Comparison of ENCODE assay signal across 12 cellular contexts in the genomic region with DNA sequence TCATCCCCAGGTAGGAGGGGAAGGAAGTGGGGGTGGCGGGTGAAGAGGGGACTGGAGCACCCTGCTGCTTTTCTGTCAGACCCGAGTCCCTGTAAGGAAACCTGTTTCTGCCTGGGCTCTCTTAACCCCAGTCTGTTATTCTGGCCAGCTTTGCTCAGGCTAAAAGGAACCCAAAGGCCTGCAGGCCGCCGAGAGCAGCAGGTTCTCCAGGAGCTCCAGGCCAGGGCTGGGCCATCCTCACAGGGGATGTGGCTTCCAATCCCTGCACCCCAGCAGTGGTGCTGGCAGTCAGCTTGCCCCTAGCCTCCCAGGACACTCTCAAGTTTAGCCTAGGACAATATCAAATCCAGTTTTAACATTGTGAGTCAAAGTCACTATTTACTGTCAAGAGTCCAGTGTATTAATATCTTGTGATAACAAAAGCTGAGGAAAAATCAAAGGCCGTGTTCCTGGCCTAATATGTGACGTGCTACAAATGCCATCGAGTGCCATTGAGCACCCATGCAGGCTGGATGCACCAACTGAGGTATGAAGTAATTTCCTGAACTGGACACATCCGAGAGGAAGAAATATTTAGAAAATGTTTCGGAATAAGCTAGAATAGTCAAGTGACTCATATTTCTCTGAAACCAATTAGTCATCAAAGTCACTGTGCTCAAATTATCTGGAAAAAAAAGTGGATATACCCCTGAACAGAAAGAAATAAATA. TPM values are rescaled to one million over a fixed set of nuclear protein-coding genes. Genes with fewer than 3 reads are reported as not detected.
A peak's percentile ranks its signal among the peaks of the same experiment; 100 is the strongest.
DNase-seq lines count a peak whose midpoint lies in the region; ATAC-seq and TF ChIP-seq lines count a peak whose summit lies in the region.
"Had no signal": no experiment of that assay in that cellular context is flagged by ENCODE, and none has a peak within 500 bp of the region (broad histone marks: within the 10 kb centered on the region; RNA-seq: fewer than 3 reads in every experiment).

No MANE protein-coding gene starts in this region.

- H3K9ac ChIP-seq in GM23248 (peak overlapping the region; percentile 63), skeletal muscle satellite cell (ENCODE audit: low read depth, low read length) (peak overlapping the region; percentile 81)

- H2AFZ ChIP-seq in GM23248 = peak overlapping the region; percentile 56; the same call in 1 of the 2 replicates

- H3K4me1 Mint-ChIP-seq in WTC11 (peaks cover 43% of the 10 kb centered on the region), Caco-2 (ENCODE audit: low read depth, unreplicated experiment) (peaks cover 10% of the 10 kb centered on the region)

- peak; percentile 9; the same call in 1 of the 2 replicates for ATAC-seq in WTC11
- ATAC-seq: naive thymus-derived CD8-positive, alpha-beta T cell had no signal

- H3K27ac ChIP-seq in GM23248 = peak overlapping the region; percentile 89
- peak overlapping the region in 1 of 2 donors; percentile 36 for H3K27ac ChIP-seq in prostate gland

- no peaks in the 10 kb centered on the region for H3K79me2 ChIP-seq in GM23248 (ENCODE audit: insufficient read depth)

- H3K36me3 Mint-ChIP-seq in WTC11 = no peaks in the 10 kb centered on the region
- no peaks in the 10 kb centered on the region for H3K36me3 Mint-ChIP-seq in Caco-2 (ENCODE audit: insufficient read depth, unreplicated experiment)
- H3K36me3 Mint-ChIP-seq: brain had no signal

- POLR2A ChIA-PET in WTC11 (lab: Charles Lee) = no interaction called here
- POLR2A ChIA-PET in Caco-2 (lab: Charles Lee) = no interaction called here

- TF ChIP-seq POLR2A in prostate gland (IDR thresholded peaks at IDR 0.05) = no peak

- H3K36me3 ChIP-seq in GM23248 (ENCODE audit: low read depth) = no peaks in the 10 kb centered on the region
- H3K36me3 ChIP-seq in skeletal muscle satellite cell (ENCODE audit: insufficient read depth, low read length) = no peaks in the 10 kb centered on the region
- no peaks in the 10 kb centered on the region for H3K36me3 ChIP-seq in prostate gland
- no peaks in the 10 kb centered on the region for H3K36me3 ChIP-seq in Caco-2 (ENCODE audit: control insufficient read depth, insufficient read depth, low read length)

- H3K9me3 Mint-ChIP-seq in WTC11 (no peaks in the 10 kb centered on the region), Caco-2 (ENCODE audit: unreplicated experiment) (no peaks in the 10 kb centered on the region)
- H3K9me3 Mint-ChIP-seq: brain; naive thymus-derived CD8-positive, alpha-beta T cell had no signal

- CTCF ChIA-PET in WTC11 (lab: Charles Lee) (interaction anchor here (0.8 to 1.8 kb wide), 7 partner anchors 27 to 675 kb away, joined by 3 to 7 read pairs (median 4); no protein-coding TSS in a partner anchor), Caco-2 (lab: Charles Lee) (no interaction called here)

- H3K4me3 ChIP-seq in GM23248 (peak overlapping the region; percentile 37), skeletal muscle satellite cell (ENCODE audit: low read length) (peak overlapping the region; percentile 39), prostate gland (no peak overlapping the region), Caco-2 (ENCODE audit: low read depth, low read length) (no peak overlapping the region)

- whole genome bisulfite sequencing in GM23248 (ENCODE audit: low coverage in 1 of 2, low lambda C conversion rate in 2 of 2, missing lambda C conversion rate in 2 of 2), 2 experiments = 4 to 11% methylated on average over 9 of the region's 9 CpGs
- WGBS in prostate gland = 76% methylated on average over 9 of the region's 9 CpGs

- no peaks in the 10 kb centered on the region for H3K9me3 ChIP-seq in GM23248 (ENCODE audit: low read depth)
- H3K9me3 ChIP-seq in skeletal muscle satellite cell (replicated peaks; ENCODE audit: low read length) = no peaks in the 10 kb centered on the region
- H3K9me3 ChIP-seq in prostate gland = no peaks in the 10 kb centered on the region
- H3K9me3 ChIP-seq in Caco-2 = no peaks in the 10 kb centered on the region

- H3K4me1 ChIP-seq in GM23248 (ENCODE audit: insufficient read depth) (peaks cover 42% of the 10 kb centered on the region), skeletal muscle satellite cell (ENCODE audit: control insufficient read depth, insufficient read depth, low read length) (peaks cover 30% of the 10 kb centered on the region), prostate gland (replicated peaks) (no peaks in the 10 kb centered on the region), Caco-2 (no peaks in the 10 kb centered on the region)

- peaks cover 22% of the 10 kb centered on the region for H3F3A ChIP-seq in GM23248 (ENCODE audit: insufficient read depth)

- no peaks in the 10 kb centered on the region for H4K20me1 ChIP-seq in GM23248 (ENCODE audit: insufficient read depth)

- intact Hi-C loops in prostate gland (cut with DNase I) (no loop called here), Caco-2 (cut with micrococcal nuclease; ENCODE audit: unreplicated experiment) (no loop called here)

- H3K9me2 ChIP-seq in GM23248 (ENCODE audit: insufficient read depth) = no peaks in the 10 kb centered on the region

- TF ChIP-seq CTCF in WTC11 (IDR thresholded peaks at IDR 0.05) (no peak), prostate gland (IDR thresholded peaks at IDR 0.05) (no peak), Caco-2 (IDR thresholded peaks at IDR 0.05; ENCODE audit: insufficient read depth in 1 of 2, low read depth in 1 of 2, low read length in 1 of 2, severe bottlenecking in 1 of 2, unreplicated experiment in 1 of 2) (no peak)

- in situ Hi-C loops in GM23248 (cut with MboI) = no loop called here

- H3K27me3 Mint-ChIP-seq in WTC11 (ENCODE audit: low read depth) = no peaks in the 10 kb centered on the region
- no peaks in the 10 kb centered on the region for H3K27me3 Mint-ChIP-seq in Caco-2 (ENCODE audit: insufficient read depth, unreplicated experiment)

- H3K27ac Mint-ChIP-seq in WTC11 (no peak overlapping the region), Caco-2 (ENCODE audit: unreplicated experiment) (no peak overlapping the region)
- H3K27ac Mint-ChIP-seq: naive thymus-derived CD8-positive, alpha-beta T cell had no signal

- H3K4me3 Mint-ChIP-seq in WTC11 (no peak overlapping the region), Caco-2 (ENCODE audit: unreplicated experiment) (no peak overlapping the region)
- H3K4me3 Mint-ChIP-seq: brain; naive thymus-derived CD8-positive, alpha-beta T cell had no signal

- no peaks in the 10 kb centered on the region for H3K27me3 ChIP-seq in GM23248 (replicated peaks; ENCODE audit: insufficient read depth)
- no peaks in the 10 kb centered on the region for H3K27me3 ChIP-seq in skeletal muscle satellite cell (ENCODE audit: control insufficient read depth, insufficient read depth, low read length)
- no peaks in the 10 kb centered on the region for H3K27me3 ChIP-seq in prostate gland (replicated peaks; ENCODE audit: insufficient read depth)
- no peaks in the 10 kb centered on the region for H3K27me3 ChIP-seq in Caco-2 (replicated peaks; ENCODE audit: control insufficient read depth, insufficient read depth, low read length)

- BruUV-seq in Caco-2 (replicated peaks; lab: Mats Ljungman, UMichigan) = no TSS peak

- DNase-seq in GM23248 (peak; percentile 93), WTC11 (ENCODE audit: low spot score) (no peak), glomerular endothelial cell (ENCODE audit: extremely low read depth, low read depth, low spot score) (peak; percentile 78), prostate gland (ENCODE audit: low spot score) (no peak), NCI-H128 (lab: John Stamatoyannopoulos, UW; ENCODE audit: unreplicated experiment) (no peak), Caco-2 (no peak)
- DNase-seq in central memory CD4-positive, alpha-beta T cell = no peak
- DNase-seq: naive thymus-derived CD8-positive, alpha-beta T cell; NCI-H1436; stimulated activated naive CD4-positive, alpha-beta T cell treated with Interleukin-2 at 50 U/mL for 16 hours had no signal

- H3K4me2 ChIP-seq in GM23248 (ENCODE audit: unreplicated experiment) (peak overlapping the region; percentile 49), skeletal muscle satellite cell (ENCODE audit: low read length) (peak overlapping the region; percentile 75)

TF ChIP-seq in WTC11, 78 proteins besides CTCF, POLR2A, EP300 and RAD21 (continues in another document):
- TF ChIP-seq SP1 (CRISPR knock-in tag; conservative IDR thresholded peaks at IDR 0.05) = no peak
- TF ChIP-seq AR (CRISPR knock-in tag; IDR thresholded peaks at IDR 0.05) = no peak
- TF ChIP-seq NR1H2 (CRISPR knock-in tag; IDR thresholded peaks at IDR 0.05) = no peak
- no peak for TF ChIP-seq HMGA2 (CRISPR knock-in tag; IDR thresholded peaks at IDR 0.05)
- no peak for TF ChIP-seq ZNF219 (CRISPR knock-in tag; IDR thresholded peaks at IDR 0.05; ENCODE audit: borderline replicate concordance)

RNA-seq across cellular contexts. Expression of gene PKD1L1, which starts 7.0 kb away (rescaled TPM):
- total RNA-seq in GM23248 (2014; rRNA removed; shearing (Covaris generic)) = 0.11 and 0.25 TPM in 2 replicates
- polyA plus RNA-seq in GM23248 (2016; fragmentation: Nextera tagmentation; extraction: Ambion mirVana) = 0.05 and 0.06 TPM in 2 replicates
- total RNA-seq in WTC11 (2021) (0.07 to 0.16 TPM (median 0.09 TPM) in 3 replicates), glomerular endothelial cell (2.6 and 14.2 TPM in 2 replicates), prostate gland (10 to 100 TPM in 1 of 2 donors, under 1 TPM in 1; 0.59 to 40.9 TPM), Caco-2 (2022) (0.25 and 0.28 TPM in 2 replicates)
- total RNA-seq in skeletal muscle satellite cell (2012; rRNA removed) = under 0.01 TPM in 2 replicates

RNA-seq across cellular contexts. Expression of gene HUS1, which starts 38.1 kb away (rescaled TPM):
- total RNA-seq in GM23248 (2014; rRNA removed; shearing (Covaris generic)) = 21.1 and 25.0 TPM in 2 replicates
- polyA plus RNA-seq in GM23248 (2016; fragmentation: Nextera tagmentation; extraction: Ambion mirVana) = 23.5 and 25.5 TPM in 2 replicates
- total RNA-seq in WTC11 (2021) (31.1 to 33.4 TPM (median 32.7 TPM) in 3 replicates), glomerular endothelial cell (29.5 and 35.6 TPM in 2 replicates), prostate gland (10 to 100 TPM; 26.1 to 43.1 TPM), Caco-2 (2022) (31.3 and 32.3 TPM in 2 replicates)
- total RNA-seq in skeletal muscle satellite cell (2012; rRNA removed) = 20.3 and 21.6 TPM in 2 replicates

Comparison
In these comparisons a context has a peak if more than half of its experiments do, and no peak if none do; other contexts are left out.
1. DNase-seq: peak in GM23248 (single experiment) and glomerular endothelial cell (single experiment); none in WTC11 (single experiment), prostate gland (single experiment), NCI-H128 (single experiment), central memory CD4-positive, alpha-beta T cell (single experiment) and Caco-2 (0 of 2).
2. H3K4me3 ChIP-seq: peak in GM23248 (single experiment) and skeletal muscle satellite cell (single experiment); none in prostate gland (0 of 2) and Caco-2 (single experiment).